In genomic region chr1:212414328-212415106, GRCh38 we compare ENCODE assay signal across 8 cellular contexts. TPM values are rescaled to one million over a fixed set of nuclear protein-coding genes. Genes with fewer than 3 reads are reported as not detected.
DNase-seq lines count a peak whose midpoint lies in the region; ATAC-seq and TF ChIP-seq lines count a peak whose summit lies in the region.

Gene PACC1, minus strand, starts transcription at chr1:212414886. Its CDS starts 129 bp downstream, at chr1:212414757.

- H3K9me3 ChIP-seq in DND-41 (ENCODE audit: insufficient read depth, low read length, severe bottlenecking) (no peaks in the 10 kb centered on the region), fibroblast of lung (ENCODE audit: control insufficient read depth, insufficient read depth, low read depth, low read length) (no peaks in the 10 kb centered on the region)
- H3K9me3 ChIP-seq in naive thymus-derived CD4-positive, alpha-beta T cell (ENCODE audit: control insufficient read depth in 2 of 3, low read length in 3 of 3), result no peaks in the 10 kb centered on the region

- H3K9ac ChIP-seq in DND-41 (ENCODE audit: low read depth, low read length) (peak within 1 kb of the TSS; percentile 68), fibroblast of lung (ENCODE audit: insufficient read depth, low read length) (peak within 1 kb of the TSS; percentile 20)

- H4K20me1 ChIP-seq in DND-41 (ENCODE audit: insufficient read depth, low read length) (peaks cover 22% of the 10 kb centered on the region), fibroblast of lung (ENCODE audit: control insufficient read depth, extremely low read depth, insufficient read depth, low read length) (no peaks in the 10 kb centered on the region)

- H3K36me3 Mint-ChIP-seq in naive thymus-derived CD4-positive, alpha-beta T cell, result peaks cover 7 to 20% (median 18%) of the 10 kb centered on the region in 5 donors
- peaks cover 18 to 36% of the 10 kb centered on the region in 2 donors for H3K36me3 Mint-ChIP-seq in stimulated activated naive B cell treated with anti-CD40 and anti-IgM and Interleukin-4, amounts not matched to agents 10 μg/mL and 1 μg/mL and 100 μg/mL, for 72 hours

- H3K4me3 Mint-ChIP-seq in naive thymus-derived CD4-positive, alpha-beta T cell, result peak within 1 kb of the TSS; percentile 87 to 100 (median 94)
- peak within 1 kb of the TSS; percentile 100 for H3K4me3 Mint-ChIP-seq in stimulated activated naive B cell treated with anti-CD40 and anti-IgM and Interleukin-4, amounts not matched to agents 10 μg/mL and 1 μg/mL and 100 μg/mL, for 72 hours

- H3K4me3 ChIP-seq in DND-41 (ENCODE audit: low read depth in 1 of 2, low read length in 2 of 2) (peak within 1 kb of the TSS; percentile 86 to 96), fibroblast of lung (replicated peaks in 1 of 4; ENCODE audit: control extremely low read depth in 1 of 4, insufficient read depth in 1 of 4, low read depth in 3 of 4, low read length in 4 of 4) (peak within 1 kb of the TSS; percentile 69 to 93 (median 74))
- H3K4me3 ChIP-seq in naive thymus-derived CD4-positive, alpha-beta T cell (ENCODE audit: low read length), result peak within 1 kb of the TSS; percentile 98

- peaks cover 22 to 46% (median 40%) of the 10 kb centered on the region in 7 donors for H3K4me1 Mint-ChIP-seq in naive thymus-derived CD4-positive, alpha-beta T cell
- peaks cover 38 to 48% of the 10 kb centered on the region in 2 donors for H3K4me1 Mint-ChIP-seq in stimulated activated naive B cell treated with anti-CD40 and anti-IgM and Interleukin-4, amounts not matched to agents 10 μg/mL and 1 μg/mL and 100 μg/mL, for 72 hours

- H3K9me3 Mint-ChIP-seq in naive thymus-derived CD4-positive, alpha-beta T cell, result no peaks in the 10 kb centered on the region
- H3K9me3 Mint-ChIP-seq in stimulated activated naive B cell treated with anti-CD40 and anti-IgM and Interleukin-4, amounts not matched to agents 10 μg/mL and 1 μg/mL and 100 μg/mL, for 72 hours, result no peaks in the 10 kb centered on the region

- intact Hi-C loops in naive thymus-derived CD4-positive, alpha-beta T cell (cut with micrococcal nuclease), result loop anchor here (1.0 to 10.0 kb wide), 10 partner anchors 18 to 840 kb away; partner anchors contain the start of genes DTL (in 2 of the 2), INTS7 (in 2 of the 2), NENF (in 2 of the 2) and PPP2R5A (in 2 of the 2)

- DNase-seq in DND-41 (peak; percentile 92), KG1 (lab: John Stamatoyannopoulos, UW) (peak; percentile 94), RKO (ENCODE audit: low spot score) (peak; percentile 95), activated T-helper 1 cell treated with Interleukin-2 at 50 U/mL for 16 hours (ENCODE audit: low read depth) (peak; percentile 80), fibroblast of lung (ENCODE audit: low read depth in 2 of 2) (peak; percentile 77 to 78)
- DNase-seq in naive thymus-derived CD4-positive, alpha-beta T cell, result peak; percentile 77 to 89 (median 86)
- peak; percentile 98 for DNase-seq in stimulated activated naive B cell treated with anti-CD40 and anti-IgM and Interleukin-4, amounts not matched to agents 10 μg/mL and 1 μg/mL and 100 μg/mL, for 72 hours

- H3K27ac Mint-ChIP-seq in naive thymus-derived CD4-positive, alpha-beta T cell, result peak within 1 kb of the TSS; percentile 74 to 94 (median 89)
- peak within 1 kb of the TSS; percentile 99 for H3K27ac Mint-ChIP-seq in stimulated activated naive B cell treated with anti-CD40 and anti-IgM and Interleukin-4, amounts not matched to agents 10 μg/mL and 1 μg/mL and 100 μg/mL, for 72 hours

- ATAC-seq in DND-41 (ENCODE audit: insufficient read depth, low read depth) (peak; percentile 91), GM21723 (IDR thresholded peaks at IDR 0.05; ENCODE audit: unreplicated experiment) (peak; percentile 95)
- ATAC-seq in naive thymus-derived CD4-positive, alpha-beta T cell, result peak; percentile 98
- ATAC-seq in stimulated activated naive B cell treated with anti-CD40 and anti-IgM and Interleukin-4, amounts not matched to agents 10 μg/mL and 1 μg/mL and 100 μg/mL, for 72 hours (replicated peaks), result peak; percentile 99

- POLR2A ChIA-PET in naive thymus-derived CD4-positive, alpha-beta T cell (lab: Charles Lee), result interaction anchor here (0.6 to 2.6 kb wide), 3 partner anchors 18 to 1156 kb away, joined by 3 to 14 read pairs (median 10); partner anchors contain the start of genes NENF and PPP2R5A

- TF ChIP-seq CTCF in DND-41 (IDR thresholded peaks at IDR 0.05; ENCODE audit: borderline replicate concordance, extremely low read depth, low read length, poor library complexity, severe bottlenecking), result peak; percentile 8
- no peak for TF ChIP-seq CTCF in fibroblast of lung (conservative IDR thresholded peaks at IDR 0.05 in 1 of 2, IDR thresholded peaks at IDR 0.05 in 1 of 2; ENCODE audit: low read depth in 1 of 2, low read length in 2 of 2)

- peaks cover 27% of the 10 kb centered on the region for H3K36me3 ChIP-seq in DND-41 (ENCODE audit: insufficient read depth, low read length)
- peaks cover 6% of the 10 kb centered on the region for H3K36me3 ChIP-seq in fibroblast of lung (ENCODE audit: control insufficient read depth, insufficient read depth, low read length)
- peaks cover 0 to 25% (median 12%) of the 10 kb centered on the region in 3 experiments for H3K36me3 ChIP-seq in naive thymus-derived CD4-positive, alpha-beta T cell (ENCODE audit: control insufficient read depth in 2 of 3, insufficient read depth in 3 of 3, low read length in 3 of 3)

- peaks cover 43% of the 10 kb centered on the region for H3K79me2 ChIP-seq in DND-41 (ENCODE audit: insufficient read depth, low read length)
- H3K79me2 ChIP-seq in fibroblast of lung (ENCODE audit: control insufficient read depth, insufficient read depth, low read length), result no peaks in the 10 kb centered on the region

- CTCF ChIA-PET in naive thymus-derived CD4-positive, alpha-beta T cell (lab: Charles Lee), result interaction anchor here (1.2 to 1.4 kb wide), 2 partner anchors 41 to 344 kb away, joined by 6 to 9 read pairs; no protein-coding TSS in a partner anchor

- H3K27me3 ChIP-seq in DND-41 (ENCODE audit: insufficient read depth, low read length, poor library complexity) (no peaks in the 10 kb centered on the region), fibroblast of lung (ENCODE audit: control insufficient read depth, insufficient read depth, low read length) (no peaks in the 10 kb centered on the region)
- H3K27me3 ChIP-seq in naive thymus-derived CD4-positive, alpha-beta T cell (ENCODE audit: control insufficient read depth in 2 of 2, insufficient read depth in 2 of 2, low read length in 2 of 2), result no peaks in the 10 kb centered on the region

- H3K4me1 ChIP-seq in DND-41 (ENCODE audit: insufficient read depth, low read length), result peaks cover 31% of the 10 kb centered on the region
- H3K4me1 ChIP-seq in fibroblast of lung (ENCODE audit: control insufficient read depth, extremely low read depth, insufficient read depth, low read length), result no peaks in the 10 kb centered on the region
- H3K4me1 ChIP-seq in naive thymus-derived CD4-positive, alpha-beta T cell (ENCODE audit: control insufficient read depth in 2 of 2, insufficient read depth in 2 of 2, low read length in 2 of 2), result peaks cover 15 to 19% of the 10 kb centered on the region in 2 donors

- peak within 1 kb of the TSS; percentile 98 for H2AFZ ChIP-seq in DND-41 (ENCODE audit: low read depth, low read length)
- peak within 1 kb of the TSS; percentile 93 for H2AFZ ChIP-seq in fibroblast of lung (ENCODE audit: low read length)

- H3K27ac ChIP-seq in DND-41 (ENCODE audit: low read length) (peak within 1 kb of the TSS; percentile 85), fibroblast of lung (ENCODE audit: insufficient read depth, low read length) (no peak within 1 kb of the TSS)
- peak within 1 kb of the TSS; percentile 71 for H3K27ac ChIP-seq in naive thymus-derived CD4-positive, alpha-beta T cell (ENCODE audit: low read depth, low read length)

- H3K27me3 Mint-ChIP-seq in naive thymus-derived CD4-positive, alpha-beta T cell, result no peaks in the 10 kb centered on the region
- no peaks in the 10 kb centered on the region for H3K27me3 Mint-ChIP-seq in stimulated activated naive B cell treated with anti-CD40 and anti-IgM and Interleukin-4, amounts not matched to agents 10 μg/mL and 1 μg/mL and 100 μg/mL, for 72 hours

- H3K4me2 ChIP-seq in DND-41 (ENCODE audit: insufficient read depth, low read length) (peak within 1 kb of the TSS; percentile 81), fibroblast of lung (ENCODE audit: extremely low read depth, insufficient read depth, low read length) (peak within 1 kb of the TSS; percentile 91)

RNA-seq across cellular contexts. Expression of gene PACC1, which starts in this region (rescaled TPM):
- total RNA-seq in fibroblast of lung, result 9.0 and 16.0 TPM in 2 replicates
- 5.7 and 8.4 TPM in 2 replicates for polyA plus RNA-seq in fibroblast of lung
- 3.9 and 6.1 TPM in 2 replicates for polyA plus RNA-seq in fibroblast of lung (2012)
- 12.9 and 19.2 TPM in 2 replicates for polyA minus RNA-seq in fibroblast of lung (ENCODE audit: low replicate concordance)
- 10 to 100 TPM in 3 of 5 experiments, 1 to 10 TPM in 2; 7.9 to 13.4 (median 12.0) TPM for total RNA-seq in naive thymus-derived CD4-positive, alpha-beta T cell
- polyA plus RNA-seq in naive thymus-derived CD4-positive, alpha-beta T cell, result 10 to 100 TPM in 1 of 2 donors, 1 to 10 TPM in 1; 7.2 to 11.0 TPM
